ENCODE assay signal across 17 cellular contexts in the genomic region with DNA sequence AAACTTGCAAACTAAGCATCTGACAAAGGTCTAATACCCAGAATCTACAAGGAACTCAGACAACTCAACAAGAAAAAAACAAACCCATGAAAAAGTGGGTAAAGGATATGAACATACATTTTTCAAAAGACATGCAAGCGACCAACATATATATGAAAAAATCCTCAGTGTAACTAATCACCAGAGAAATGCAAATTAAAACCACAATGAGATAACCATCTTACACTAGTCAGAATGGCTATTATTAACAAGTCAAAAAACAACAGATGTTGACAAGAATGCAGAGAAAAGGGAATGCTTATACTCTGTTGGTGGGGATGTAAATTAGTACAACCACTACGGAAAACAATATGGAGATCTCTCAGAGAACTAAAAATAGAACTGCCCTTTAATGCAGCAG. TPM values are rescaled to one million over a fixed set of nuclear protein-coding genes. Genes with fewer than 3 reads are reported as not detected.
DNase-seq lines count a peak whose midpoint lies in the region; ATAC-seq, FAIRE-seq and TF ChIP-seq lines count a peak whose summit lies in the region.
"Had no signal": no experiment of that assay in that cellular context is flagged by ENCODE, and none has a peak within 500 bp of the region (broad histone marks: within the 10 kb centered on the region; RNA-seq: fewer than 3 reads in every experiment).

No MANE protein-coding gene starts in this region.

- H3K9me3 Mint-ChIP-seq in activated CD4-positive, alpha-beta T cell treated with anti-CD3 and anti-CD28 coated beads, Interleukin-2, amount 10 ng/mL, durations not matched to agents 24 days and 14 days, result no peaks in the 10 kb centered on the region
- no peaks in the 10 kb centered on the region for H3K9me3 Mint-ChIP-seq in stimulated activated effector memory CD8-positive, alpha-beta T cell treated with anti-CD3 and anti-CD28 coated beads, Interleukin-12 subunit alpha, Interleukin-12 subunit beta, amount 100 ng/mL, for 72 hours
- H3K9me3 Mint-ChIP-seq: naive B cell had no signal

- no peaks in the 10 kb centered on the region for H3K36me3 Mint-ChIP-seq in activated CD4-positive, alpha-beta T cell treated with anti-CD3 and anti-CD28 coated beads, Interleukin-2, amount 10 ng/mL, durations not matched to agents 24 days and 14 days (ENCODE audit: low read depth)
- no peaks in the 10 kb centered on the region for H3K36me3 Mint-ChIP-seq in stimulated activated effector memory CD8-positive, alpha-beta T cell treated with anti-CD3 and anti-CD28 coated beads, Interleukin-12 subunit alpha, Interleukin-12 subunit beta, amount 100 ng/mL, for 72 hours
- H3K36me3 Mint-ChIP-seq: naive B cell had no signal

- DNase-seq in activated CD4-positive, alpha-beta T cell treated with anti-CD3 and anti-CD28 coated beads, Interleukin-2, amount 10 ng/mL, durations not matched to agents 24 days and 14 days, result no peak
- no peak for DNase-seq in activated CD4-positive, alpha-beta T cell treated with anti-CD3 and anti-CD28 coated beads for 1 hour
- no peak for DNase-seq in stimulated activated effector memory CD8-positive, alpha-beta T cell treated with anti-CD3 and anti-CD28 coated beads, Interleukin-12 subunit alpha, Interleukin-12 subunit beta, amount 100 ng/mL, for 72 hours (ENCODE audit: low spot score in 2 of 2)
- DNase-seq in testis (no peak), suprapubic skin (ENCODE audit: low spot score in 2 of 2) (no peak), urothelium cell line (ENCODE audit: low spot score) (no peak)
- DNase-seq: left colon; naive B cell; NCI-H1694; NK-92 treated with Interleukin-12 subunit alpha and Interleukin-12 subunit beta, amount 100 ng/mL, for 24 hours; right lobe of liver had no signal

- H3K27me3 ChIP-seq in testis, result no peaks in the 10 kb centered on the region
- no peaks in the 10 kb centered on the region for H3K27me3 ChIP-seq in suprapubic skin
- H3K27me3 ChIP-seq: right lobe of liver had no signal

- peaks cover 2% of the 10 kb centered on the region for H3K27me3 Mint-ChIP-seq in activated CD4-positive, alpha-beta T cell treated with anti-CD3 and anti-CD28 coated beads, Interleukin-2, amount 10 ng/mL, durations not matched to agents 24 days and 14 days

- ATAC-seq in HG02571 (IDR thresholded peaks at IDR 0.05; ENCODE audit: unreplicated experiment) (peak; percentile 50), HG03354 (IDR thresholded peaks at IDR 0.05; ENCODE audit: poor library complexity, severe bottlenecking, unreplicated experiment) (peak; percentile 75)
- ATAC-seq in stimulated activated effector memory CD8-positive, alpha-beta T cell treated with anti-CD3 and anti-CD28 coated beads, Interleukin-12 subunit alpha, Interleukin-12 subunit beta, amount 100 ng/mL, for 72 hours, result peak; percentile 58
- ATAC-seq: left colon, right lobe of liver had no signal

- H3K9me3 ChIP-seq in testis, result no peaks in the 10 kb centered on the region
- no peaks in the 10 kb centered on the region for H3K9me3 ChIP-seq in suprapubic skin
- H3K9me3 ChIP-seq: right lobe of liver, thoracic aorta had no signal

- intact Hi-C loops in activated CD4-positive, alpha-beta T cell treated with anti-CD3 and anti-CD28 coated beads, Interleukin-2, amount 10 ng/mL, durations not matched to agents 24 days and 14 days (cut with micrococcal nuclease), result no loop called here
- intact Hi-C loops in testis (cut with DNase I; ENCODE audit: low total_unique reads), result no loop called here

- H3K4me3 Mint-ChIP-seq in activated CD4-positive, alpha-beta T cell treated with anti-CD3 and anti-CD28 coated beads, Interleukin-2, amount 10 ng/mL, durations not matched to agents 24 days and 14 days, result no peak overlapping the region
- no peak overlapping the region for H3K4me3 Mint-ChIP-seq in stimulated activated effector memory CD8-positive, alpha-beta T cell treated with anti-CD3 and anti-CD28 coated beads, Interleukin-12 subunit alpha, Interleukin-12 subunit beta, amount 100 ng/mL, for 72 hours
- H3K4me3 Mint-ChIP-seq: naive B cell had no signal

- TF ChIP-seq EP300 in suprapubic skin (IDR thresholded peaks at IDR 0.05), result no peak

- H3K4me1 ChIP-seq in testis, result no peaks in the 10 kb centered on the region
- no peaks in the 10 kb centered on the region for H3K4me1 ChIP-seq in suprapubic skin

- TF ChIP-seq POLR2A in testis (IDR thresholded peaks at IDR 0.05), result no peak
- TF ChIP-seq POLR2A in suprapubic skin (IDR thresholded peaks at IDR 0.05), result no peak

- peaks cover 17% of the 10 kb centered on the region for H3K4me1 Mint-ChIP-seq in activated CD4-positive, alpha-beta T cell treated with anti-CD3 and anti-CD28 coated beads, Interleukin-2, amount 10 ng/mL, durations not matched to agents 24 days and 14 days
- peaks cover 14% of the 10 kb centered on the region for H3K4me1 Mint-ChIP-seq in stimulated activated effector memory CD8-positive, alpha-beta T cell treated with anti-CD3 and anti-CD28 coated beads, Interleukin-12 subunit alpha, Interleukin-12 subunit beta, amount 100 ng/mL, for 72 hours

- no peaks in the 10 kb centered on the region for H3K36me3 ChIP-seq in testis (ENCODE audit: low read depth, missing control alignments)
- H3K36me3 ChIP-seq in suprapubic skin, result peaks cover 5% of the 10 kb centered on the region
- H3K36me3 ChIP-seq: right lobe of liver, thoracic aorta had no signal

- WGBS in testis, 2 donors, result 29 to 57% methylated on average over 2 of the region's 2 CpGs
- WGBS in suprapubic skin, result 65% methylated on average over 2 of the region's 2 CpGs

- peak overlapping the region; percentile 7 for H3K27ac Mint-ChIP-seq in activated CD4-positive, alpha-beta T cell treated with anti-CD3 and anti-CD28 coated beads, Interleukin-2, amount 10 ng/mL, durations not matched to agents 24 days and 14 days
- no peak overlapping the region for H3K27ac Mint-ChIP-seq in stimulated activated effector memory CD8-positive, alpha-beta T cell treated with anti-CD3 and anti-CD28 coated beads, Interleukin-12 subunit alpha, Interleukin-12 subunit beta, amount 100 ng/mL, for 72 hours
- H3K27ac Mint-ChIP-seq: naive B cell had no signal

- H3K27ac ChIP-seq in testis (no peak overlapping the region), suprapubic skin (no peak overlapping the region)
- H3K27ac ChIP-seq: right lobe of liver, SK-N-MC, thoracic aorta had no signal

- TF ChIP-seq CTCF in testis (IDR thresholded peaks at IDR 0.05) (no peak), suprapubic skin (IDR thresholded peaks at IDR 0.05) (no peak)

- FAIRE-seq in urothelium cell line (lab: Jason Lieb, UNC), result no peak

- H3K4me3 ChIP-seq in testis, result no peak overlapping the region
- H3K4me3 ChIP-seq in suprapubic skin, result no peak overlapping the region
- H3K4me3 ChIP-seq: right lobe of liver, SK-N-MC, thoracic aorta had no signal

RNA-seq across cellular contexts. Expression of gene NIPAL1, which starts 12.1 kb away (rescaled TPM):
- 3.6 and 3.8 TPM in 2 replicates for total RNA-seq in activated CD4-positive, alpha-beta T cell treated with anti-CD3 and anti-CD28 coated beads, Interleukin-2, amount 10 ng/mL, durations not matched to agents 24 days and 14 days
- total RNA-seq in testis (1 to 10 TPM in 1 of 2 donors, under 1 TPM in 1; 0.79 to 3.2 TPM), suprapubic skin (10 to 100 TPM; 19.2 to 55.6 (median 27.2) TPM)
- polyA plus RNA-seq in testis (ENCODE audit: insufficient read depth, low read depth, low replicate concordance), result 2.3 TPM

RNA-seq across cellular contexts. Expression of gene CNGA1, which starts 12.2 kb away (rescaled TPM):
- not detected in 2 replicates for total RNA-seq in activated CD4-positive, alpha-beta T cell treated with anti-CD3 and anti-CD28 coated beads, Interleukin-2, amount 10 ng/mL, durations not matched to agents 24 days and 14 days
- total RNA-seq in testis, result 1 to 10 TPM in 1 of 2 donors, under 1 TPM in 1; 0.47 to 1.7 TPM
- 0.28 TPM for polyA plus RNA-seq in testis (ENCODE audit: insufficient read depth, low read depth, low replicate concordance)
- 10 to 100 TPM in 1 of 4 donors, 1 to 10 TPM in 3; 1.7 to 12.5 (median 5.5) TPM for total RNA-seq in suprapubic skin
- total RNA-seq: A172, H4 had no signal
